25 cellular contexts compared by ENCODE assay signal in genomic region chr10:44017483-44018145, GRCh38.
DNase-seq lines count a peak whose midpoint lies in the region; ATAC-seq, FAIRE-seq and TF ChIP-seq lines count a peak whose summit lies in the region.
"Had no signal": no experiment of that assay in that cellular context is flagged by ENCODE, and none has a peak within 500 bp of the region (broad histone marks: within the 10 kb centered on the region; RNA-seq: fewer than 3 reads in every experiment).

No MANE protein-coding gene starts in this region.

- 0 out of 2 replicates have a peak overlapping the region, but pooled peaks have one; percentile 19 for H3K27ac Mint-ChIP-seq in HFFc6
- H3K27ac Mint-ChIP-seq: activated CD4-positive, alpha-beta T cell treated with anti-CD3 and anti-CD28 coated beads, Interleukin-2, amount 10 ng/mL, durations not matched to agents 24 days and 14 days; activated naive CD8-positive, alpha-beta T cell treated with anti-CD3 and anti-CD28 coated beads, Interleukin-2, amount 10 ng/mL, durations not matched to agents 7 days and 5 days; endodermal cell; neural progenitor cell; stimulated activated naive B cell treated with anti-CD40 and anti-IgM and Interleukin-4, amounts not matched to agents 10 μg/mL and 1 μg/mL and 100 μg/mL, for 72 hours had no signal

- intact Hi-C loops in HepG2 (cut with micrococcal nuclease; ENCODE audit: unreplicated experiment) (no loop called here), stomach (cut with DNase I; ENCODE audit: low total_unique reads) (no loop called here)

- no peak overlapping the region for H3K4me3 Mint-ChIP-seq in HFFc6
- H3K4me3 Mint-ChIP-seq: activated CD4-positive, alpha-beta T cell treated with anti-CD3 and anti-CD28 coated beads, Interleukin-2, amount 10 ng/mL, durations not matched to agents 24 days and 14 days; activated naive CD8-positive, alpha-beta T cell treated with anti-CD3 and anti-CD28 coated beads, Interleukin-2, amount 10 ng/mL, durations not matched to agents 7 days and 5 days; endodermal cell; neural progenitor cell; stimulated activated naive B cell treated with anti-CD40 and anti-IgM and Interleukin-4, amounts not matched to agents 10 μg/mL and 1 μg/mL and 100 μg/mL, for 72 hours had no signal

- TF ChIP-seq RAD21 in HepG2 (CRISPR knock-in tag; IDR thresholded peaks at IDR 0.05), result no peak

- H3K36me3 ChIP-seq in HepG2 (replicated peaks in 1 of 2; ENCODE audit: control insufficient read depth in 1 of 2, insufficient read depth in 2 of 2, low read length in 2 of 2), result no peaks in the 10 kb centered on the region
- H3K36me3 ChIP-seq in stomach, result no peaks in the 10 kb centered on the region
- H3K36me3 ChIP-seq: brain microvascular endothelial cell, colonic mucosa, neural progenitor cell, prostate gland, tibial nerve had no signal

- H3K27me3 ChIP-seq in HepG2 (ENCODE audit: control insufficient read depth in 1 of 2, insufficient read depth in 2 of 2, low read length in 2 of 2) (peaks cover 1% of the 10 kb centered on the region in 2 experiments; a peak in 2 of 5 replicates), stomach (no peaks in the 10 kb centered on the region)
- H3K27me3 ChIP-seq: brain microvascular endothelial cell, colonic mucosa, neural progenitor cell, tibial nerve had no signal

- no peaks in the 10 kb centered on the region for H3K9me3 ChIP-seq in HepG2 (ENCODE audit: low read length)
- no peaks in the 10 kb centered on the region for H3K9me3 ChIP-seq in stomach
- H3K9me3 ChIP-seq: colonic mucosa, mucosa of descending colon, prostate gland, tibial nerve had no signal

- no peak overlapping the region for H3K4me2 ChIP-seq in HepG2 (ENCODE audit: low read depth, low read length)
- H3K4me2 ChIP-seq: neural progenitor cell had no signal

- no peak for TF ChIP-seq EP300 in HepG2 (IDR thresholded peaks at IDR 0.05; ENCODE audit: low read depth in 2 of 2, low read length in 2 of 2)
- no peak for TF ChIP-seq EP300 in HepG2 (CRISPR knock-in tag; IDR thresholded peaks at IDR 0.05; ENCODE audit: borderline replicate concordance)
- no peak for TF ChIP-seq EP300 in stomach (IDR thresholded peaks at IDR 0.05)

- TF ChIP-seq POLR2A in HepG2 (IDR thresholded peaks at IDR 0.05; ENCODE audit: insufficient read depth in 1 of 2, low read depth in 2 of 2, low read length in 2 of 2) (no peak), stomach (IDR thresholded peaks at IDR 0.05) (no peak)

- no peak for FAIRE-seq in HepG2 (lab: Jason Lieb, UNC)
- FAIRE-seq: RCC 7860 had no signal

- H3K9ac ChIP-seq in HepG2 (ENCODE audit: insufficient read depth, low read depth, low read length), result no peak overlapping the region
- H3K9ac ChIP-seq: neural progenitor cell had no signal

- no TSS peak for BruUV-seq in HepG2 (replicated peaks; lab: Mats Ljungman, UMichigan)

- POLR2A ChIA-PET in HepG2 (lab: Yijun Ruan, JAX), result no interaction called here

- no peaks in the 10 kb centered on the region for H3K36me3 Mint-ChIP-seq in HFFc6 (ENCODE audit: low read depth)
- H3K36me3 Mint-ChIP-seq: activated naive CD8-positive, alpha-beta T cell treated with anti-CD3 and anti-CD28 coated beads, Interleukin-2, amount 10 ng/mL, durations not matched to agents 7 days and 5 days; neural progenitor cell; stimulated activated naive B cell treated with anti-CD40 and anti-IgM and Interleukin-4, amounts not matched to agents 10 μg/mL and 1 μg/mL and 100 μg/mL, for 72 hours had no signal

- H3K4me3 ChIP-seq in HepG2 (replicated peaks in 1 of 3; ENCODE audit: insufficient read depth in 1 of 3, low read depth in 2 of 3, low read length in 3 of 3) (no peak overlapping the region), stomach (no peak overlapping the region)
- H3K4me3 ChIP-seq: colonic mucosa, mucosa of descending colon, neural progenitor cell, prostate gland, tibial nerve had no signal

- no peaks in the 10 kb centered on the region for H4K20me1 ChIP-seq in HepG2 (ENCODE audit: insufficient read depth, low read length)

- H3K79me2 ChIP-seq in HepG2 (ENCODE audit: insufficient read depth, low read length), result no peaks in the 10 kb centered on the region

- H3K9me3 Mint-ChIP-seq in HFFc6, result no peaks in the 10 kb centered on the region
- H3K9me3 Mint-ChIP-seq: activated CD4-positive, alpha-beta T cell treated with anti-CD3 and anti-CD28 coated beads, Interleukin-2, amount 10 ng/mL, durations not matched to agents 24 days and 14 days; stimulated activated naive B cell treated with anti-CD40 and anti-IgM and Interleukin-4, amounts not matched to agents 10 μg/mL and 1 μg/mL and 100 μg/mL, for 72 hours had no signal

- ATAC-seq in HepG2, result no peak
- ATAC-seq: stimulated activated naive B cell treated with anti-CD40 and anti-IgM and Interleukin-4, amounts not matched to agents 10 μg/mL and 1 μg/mL and 100 μg/mL, for 72 hours had no signal

- DNase-seq in HFFc6 (no peak), HepG2 (ENCODE audit: low spot score) (no peak), stomach (no peak), NCI-H345 treated with DMSO at 0.1 percent for 48 hours (lab: John Stamatoyannopoulos, UW; ENCODE audit: unreplicated experiment) (no peak), activated T-cell treated with anti-CD3 and anti-CD28 coated beads for 4 hours (no peak), HK-2 (ENCODE audit: unreplicated experiment) (no peak), NCI-H82 (lab: John Stamatoyannopoulos, UW) (no peak)
- DNase-seq: activated CD4-positive, alpha-beta T cell treated with anti-CD3 and anti-CD28 coated beads, Interleukin-2, amount 10 ng/mL, durations not matched to agents 24 days and 14 days; activated naive CD8-positive, alpha-beta T cell treated with anti-CD3 and anti-CD28 coated beads, Interleukin-2, amount 10 ng/mL, durations not matched to agents 7 days and 5 days; brain microvascular endothelial cell; C1 segment of cervical spinal cord; colonic mucosa; endodermal cell; glutamatergic neuron; KG1; mucosa of descending colon; NCI-H2029; NCI-H446; stimulated activated CD4-positive, alpha-beta T cell treated with anti-CD3 and anti-CD28 coated beads, Interleukin-2, amount 100 ng/mL, for 48 hours; stimulated activated naive B cell treated with anti-CD40 and anti-IgM and Interleukin-4, amounts not matched to agents 10 μg/mL and 1 μg/mL and 100 μg/mL, for 72 hours had no signal

- no peaks in the 10 kb centered on the region for H3K4me1 ChIP-seq in HepG2 (ENCODE audit: insufficient read depth, low read length)
- H3K4me1 ChIP-seq in stomach, result peaks cover 0 to 25% (median 13%) of the 10 kb centered on the region in 4 donors
- H3K4me1 ChIP-seq: colonic mucosa, prostate gland had no signal

- H3K27ac ChIP-seq in cingulate gyrus (ENCODE audit: low read depth, low read length), result peak overlapping the region; percentile 42
- H3K27ac ChIP-seq in HepG2 (ENCODE audit: extremely low read length, insufficient read depth, low read length), result no peak overlapping the region
- H3K27ac ChIP-seq in stomach, result peak overlapping the region in 3 of 5 donors; percentile 10 to 36 (median 33)
- H3K27ac ChIP-seq: brain microvascular endothelial cell, colonic mucosa, neural progenitor cell, prostate gland had no signal

- TF ChIP-seq CTCF in HFFc6 (IDR thresholded peaks at IDR 0.05) (no peak), HepG2 (CRISPR knock-in tag; IDR thresholded peaks at IDR 0.05) (no peak), stomach (IDR thresholded peaks at IDR 0.05) (no peak)

- H3K27me3 Mint-ChIP-seq in HFFc6 (ENCODE audit: insufficient read depth), result no peaks in the 10 kb centered on the region
- H3K27me3 Mint-ChIP-seq: activated CD4-positive, alpha-beta T cell treated with anti-CD3 and anti-CD28 coated beads, Interleukin-2, amount 10 ng/mL, durations not matched to agents 24 days and 14 days; activated naive CD8-positive, alpha-beta T cell treated with anti-CD3 and anti-CD28 coated beads, Interleukin-2, amount 10 ng/mL, durations not matched to agents 7 days and 5 days; stimulated activated naive B cell treated with anti-CD40 and anti-IgM and Interleukin-4, amounts not matched to agents 10 μg/mL and 1 μg/mL and 100 μg/mL, for 72 hours had no signal

- 32% methylated on average over 5 of the region's 5 CpGs for WGBS in HepG2 (ENCODE audit: low lambda C conversion rate)
- 86 to 98% (median 94%) methylated on average over 5 of the region's 5 CpGs for WGBS in stomach, 5 donors

- CTCF ChIA-PET in HepG2 (lab: Yijun Ruan, JAX; ENCODE audit: low intra/inter-chr PET ratio, low total read pairs), result no interaction called here

- H2AFZ ChIP-seq in HepG2 (ENCODE audit: low read length), result no peak overlapping the region
- H2AFZ ChIP-seq: neural progenitor cell had no signal

- in situ Hi-C loops in HepG2 (cut with HindIII; ENCODE audit: extremely low pct_ligation_motif_present, low pct_unique_long_range_greater_than_20kb), result no loop called here

- peaks cover 23% of the 10 kb centered on the region for H3K4me1 Mint-ChIP-seq in HFFc6 (ENCODE audit: low read depth)
- H3K4me1 Mint-ChIP-seq: activated CD4-positive, alpha-beta T cell treated with anti-CD3 and anti-CD28 coated beads, Interleukin-2, amount 10 ng/mL, durations not matched to agents 24 days and 14 days; activated naive CD8-positive, alpha-beta T cell treated with anti-CD3 and anti-CD28 coated beads, Interleukin-2, amount 10 ng/mL, durations not matched to agents 7 days and 5 days; stimulated activated naive B cell treated with anti-CD40 and anti-IgM and Interleukin-4, amounts not matched to agents 10 μg/mL and 1 μg/mL and 100 μg/mL, for 72 hours had no signal

TF ChIP-seq in HepG2, 621 proteins besides CTCF, POLR2A, EP300 and RAD21 (continues in another document):
- TF ChIP-seq MEIS1 (CRISPR knock-in tag; IDR thresholded peaks at IDR 0.05; ENCODE audit: borderline replicate concordance), result no peak
